Comparison of ENCODE assay signal across 1 cellular context in genomic region chr13:98874029-98874397, GRCh38.
TF ChIP-seq lines count a peak whose summit lies in the region.

No MANE protein-coding gene starts in this region.

TF ChIP-seq in H1, 55 proteins besides CTCF, POLR2A, EP300 and RAD21 (continued from another document):
- TF ChIP-seq CHD7 (IDR thresholded peaks at IDR 0.05; ENCODE audit: insufficient replicate concordance, low read length) (no peak), BACH1 (IDR thresholded peaks at IDR 0.05; ENCODE audit: low read length) (no peak), SP4 (IDR thresholded peaks at IDR 0.05; ENCODE audit: low read length) (no peak), RXRA (IDR thresholded peaks at IDR 0.05; ENCODE audit: insufficient read depth, low read depth, low read length) (no peak), YY1 (IDR thresholded peaks at IDR 0.05; ENCODE audit: low read depth, low read length) (no peak), SUZ12 (IDR thresholded peaks at IDR 0.05; ENCODE audit: low read length) (no peak), TEAD4 (IDR thresholded peaks at IDR 0.05; ENCODE audit: low read depth, low read length) (no peak), HDAC2 (IDR thresholded peaks at IDR 0.05; ENCODE audit: borderline replicate concordance in 1 of 2, low read depth in 2 of 2, low read length in 2 of 2) (no peak), PHF8 (conservative IDR thresholded peaks at IDR 0.05; ENCODE audit: low read depth, low read length) (no peak), KDM4A (IDR thresholded peaks at IDR 0.05; ENCODE audit: low read depth, low read length, severe bottlenecking) (no peak), RBBP5 (IDR thresholded peaks at IDR 0.05; ENCODE audit: borderline replicate concordance, low read depth, low read length) (no peak), SIRT6 (IDR thresholded peaks at IDR 0.05; ENCODE audit: low read length) (no peak), RFX5 (IDR thresholded peaks at IDR 0.05; ENCODE audit: borderline replicate concordance, low read depth, low read length) (no peak), SIX5 (IDR thresholded peaks at IDR 0.05; ENCODE audit: low read depth, low read length) (no peak)
